ENCODE assay signal across 16 cellular contexts in the genomic region with DNA sequence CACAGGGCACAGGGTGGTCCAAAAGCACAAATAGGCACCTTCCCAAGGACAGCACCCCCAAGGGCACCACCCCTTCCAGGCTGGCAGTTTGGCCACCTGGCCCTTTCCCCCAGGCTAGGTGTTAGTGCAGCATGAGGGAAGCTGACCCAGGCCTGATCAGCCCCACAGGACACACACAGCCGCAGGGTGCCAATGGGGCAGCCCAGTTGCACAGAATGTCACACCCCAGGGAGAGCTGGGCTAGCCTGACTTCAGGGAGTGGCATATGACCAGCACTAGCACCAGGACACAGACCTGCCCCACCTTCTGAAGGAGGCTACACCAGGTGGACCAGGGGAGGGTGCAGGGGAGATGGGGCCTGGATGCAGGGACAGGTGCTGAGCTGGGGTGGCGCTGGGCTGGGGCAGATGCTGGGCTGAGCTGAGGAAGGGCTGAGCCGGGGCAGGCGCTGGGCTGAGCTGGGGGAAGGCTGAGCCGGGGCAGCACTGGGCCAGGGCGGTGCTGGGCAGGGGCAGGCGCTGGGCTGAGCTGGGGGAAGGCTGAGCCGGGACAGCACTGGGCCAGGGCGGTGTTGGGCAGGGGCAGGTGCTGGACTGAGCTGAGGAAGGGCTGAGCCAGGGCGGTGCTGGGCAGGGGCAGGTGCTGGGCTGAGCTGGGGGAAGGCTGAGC. TPM values are rescaled to one million over a fixed set of nuclear protein-coding genes. Genes with fewer than 3 reads are reported as not detected.
"Had no signal": no experiment of that assay in that cellular context is flagged by ENCODE, and none has a peak within 500 bp of the region (broad histone marks: within the 10 kb centered on the region; RNA-seq: fewer than 3 reads in every experiment).

No MANE protein-coding gene starts in this region.

- H3K27ac Mint-ChIP-seq: activated naive CD4-positive, alpha-beta T cell treated with anti-CD3 and anti-CD28 coated beads, Interleukin-2, amount 50 U/mL, for 24 hours; activated T-helper 17 cell treated with anti-CD3 and anti-CD28 coated beads, Interleukin-2, amount 50 U/mL, for 72 hours had no signal

- DNase-seq: activated CD4-positive, CD25-positive, alpha-beta regulatory T cell treated with anti-CD3 and anti-CD28 coated beads, Interleukin-2, amount 50 U/mL, for 72 hours; activated T-cell treated with anti-CD3 and anti-CD28 coated beads for 4 hours; body of pancreas; central memory CD4-positive, alpha-beta T cell; cortex of kidney; lower lobe of right lung; midbrain; stimulated activated naive CD4-positive, alpha-beta T cell treated with Interleukin-2 at 50 U/mL for 16 hours; T-helper 9 cell; upper lobe of right lung had no signal

- H3K27ac ChIP-seq: suprapubic skin had no signal

- ATAC-seq: activated T-helper 17 cell treated with anti-CD3 and anti-CD28 coated beads, Interleukin-2, amount 50 U/mL, for 72 hours; body of pancreas; lower lobe of right lung; right cardiac atrium had no signal

- H3K27me3 Mint-ChIP-seq: activated naive CD4-positive, alpha-beta T cell treated with anti-CD3 and anti-CD28 coated beads, Interleukin-2, amount 50 U/mL, for 24 hours; activated T-helper 17 cell treated with anti-CD3 and anti-CD28 coated beads, Interleukin-2, amount 50 U/mL, for 72 hours had no signal

- H3K4me3 Mint-ChIP-seq: activated naive CD4-positive, alpha-beta T cell treated with anti-CD3 and anti-CD28 coated beads, Interleukin-2, amount 50 U/mL, for 24 hours; activated T-helper 17 cell treated with anti-CD3 and anti-CD28 coated beads, Interleukin-2, amount 50 U/mL, for 72 hours had no signal

- H3K4me2 ChIP-seq: smooth muscle cell had no signal

- H3K27me3 ChIP-seq: body of pancreas had no signal

- H3K9me3 Mint-ChIP-seq: activated naive CD4-positive, alpha-beta T cell treated with anti-CD3 and anti-CD28 coated beads, Interleukin-2, amount 50 U/mL, for 24 hours; activated T-helper 17 cell treated with anti-CD3 and anti-CD28 coated beads, Interleukin-2, amount 50 U/mL, for 72 hours had no signal

- H3K9me3 ChIP-seq: body of pancreas, lower lobe of right lung, suprapubic skin, upper lobe of right lung had no signal

- H3K4me3 ChIP-seq: body of pancreas, lower lobe of right lung, smooth muscle cell, suprapubic skin, upper lobe of right lung had no signal

RNA-seq across cellular contexts. Expression of gene VENTX, which starts 42.9 kb away (rescaled TPM):
- total RNA-seq: smooth muscle cell had no signal

RNA-seq across cellular contexts. Expression of gene UTF1, which starts 50.5 kb away (rescaled TPM):
- total RNA-seq: activated T-helper 17 cell treated with anti-CD3 and anti-CD28 coated beads, Interleukin-2, amount 50 U/mL, for 72 hours; body of pancreas; lower lobe of right lung; posterior vena cava; right cardiac atrium; smooth muscle cell; suprapubic skin; upper lobe of right lung had no signal
